Comparison of ENCODE assay signal across 9 cellular contexts in the genomic region with DNA sequence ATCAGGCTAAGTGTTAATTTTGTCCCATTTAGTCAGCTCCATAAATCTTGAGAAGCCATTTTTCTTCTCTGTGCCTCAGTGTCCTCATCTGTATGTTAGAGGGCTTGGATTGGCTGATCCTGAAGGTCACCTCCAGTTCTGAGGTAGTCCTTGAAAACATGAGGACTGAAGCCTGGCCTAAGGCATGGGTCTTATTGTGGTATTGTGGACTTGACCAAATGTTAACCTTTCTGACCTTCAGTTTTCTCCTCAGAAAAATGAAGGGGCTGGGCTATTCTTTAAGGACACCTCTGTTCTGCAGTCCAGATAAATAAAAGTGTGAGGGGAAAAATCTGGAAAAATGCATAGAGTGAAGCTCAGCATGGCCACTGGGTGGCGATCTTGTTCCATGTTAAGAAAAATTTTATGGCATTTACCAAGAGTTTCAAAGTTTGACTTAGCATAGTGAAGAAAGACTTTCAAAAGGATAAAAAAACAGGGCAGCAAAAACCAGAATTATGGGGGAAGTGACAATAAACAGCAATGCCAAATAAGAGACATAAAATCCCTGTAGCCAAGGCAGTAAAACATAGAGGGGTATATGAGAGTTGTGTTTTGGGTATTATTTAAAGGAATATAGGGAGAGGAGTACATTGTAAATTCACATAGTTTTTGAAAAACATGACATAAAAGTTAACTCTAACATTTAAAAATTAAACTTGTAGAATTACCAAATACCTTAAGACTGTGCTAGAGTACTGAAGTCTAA. TPM values are rescaled to one million over a fixed set of nuclear protein-coding genes. Genes with fewer than 3 reads are reported as not detected.
DNase-seq lines count a peak whose midpoint lies in the region; ATAC-seq and TF ChIP-seq lines count a peak whose summit lies in the region.
"Had no signal": no experiment of that assay in that cellular context is flagged by ENCODE, and none has a peak within 500 bp of the region (broad histone marks: within the 10 kb centered on the region; RNA-seq: fewer than 3 reads in every experiment).

No MANE protein-coding gene starts in this region.

- ATAC-seq in HG03108 (IDR thresholded peaks at IDR 0.05; ENCODE audit: unreplicated experiment) = peak; percentile 72
- ATAC-seq in mucosa of descending colon = peak; percentile 81

- POLR2A ChIA-PET in activated CD4-positive, alpha-beta T cell treated with anti-CD3 and anti-CD28 coated beads, Interleukin-2, amount 10 ng/mL, durations not matched to agents 7 days and 5 days (lab: Charles Lee) = interaction anchor here (0.6 kb wide), 1 partner anchor 1692 kb away, joined by 4 read pairs; no protein-coding TSS in a partner anchor

- no peak overlapping the region for H3K27ac Mint-ChIP-seq in activated CD4-positive, alpha-beta T cell treated with anti-CD3 and anti-CD28 coated beads, Interleukin-2, amount 10 ng/mL, durations not matched to agents 7 days and 5 days

- no peaks in the 10 kb centered on the region for H3K9me3 Mint-ChIP-seq in activated CD4-positive, alpha-beta T cell treated with anti-CD3 and anti-CD28 coated beads, Interleukin-2, amount 10 ng/mL, durations not matched to agents 7 days and 5 days

- CTCF ChIA-PET in activated CD4-positive, alpha-beta T cell treated with anti-CD3 and anti-CD28 coated beads, Interleukin-2, amount 10 ng/mL, durations not matched to agents 7 days and 5 days (lab: Charles Lee) = interaction anchor here (0.6 to 1.8 kb wide), 7 partner anchors 9 to 293 kb away, joined by 3 to 6 read pairs (median 4); no protein-coding TSS in a partner anchor

- no peaks in the 10 kb centered on the region for H3K36me3 ChIP-seq in mucosa of descending colon (ENCODE audit: low read depth)
- H3K36me3 ChIP-seq: BLaER1 had no signal

- DNase-seq in DMS 273 (lab: John Stamatoyannopoulos, UW; ENCODE audit: unreplicated experiment) (peak; percentile 79), DMS 273 treated with DMSO at 0.1 percent for 48 hours (lab: John Stamatoyannopoulos, UW) (no peak), NCI-H460 (ENCODE audit: extremely low read depth, low read depth) (peak; percentile 40), dermis microvascular lymphatic vessel endothelial cell (ENCODE audit: low read depth in 2 of 2) (peak; percentile 58 to 80), mucosa of descending colon (peak in 2 of 3 donors; percentile 42 to 60)
- peak; percentile 74 for DNase-seq in activated CD4-positive, alpha-beta T cell treated with anti-CD3 and anti-CD28 coated beads, Interleukin-2, amount 10 ng/mL, durations not matched to agents 7 days and 5 days
- DNase-seq in stimulated activated CD8-positive, alpha-beta memory T cell treated with anti-CD3 and anti-CD28 coated beads, Interleukin-4, amount 100 ng/mL, for 48 hours = peak; percentile 76

- no peak overlapping the region for H3K4me3 Mint-ChIP-seq in activated CD4-positive, alpha-beta T cell treated with anti-CD3 and anti-CD28 coated beads, Interleukin-2, amount 10 ng/mL, durations not matched to agents 7 days and 5 days

- intact Hi-C loops in mucosa of descending colon (cut with DNase I, micrococcal nuclease) = loop anchor here in 1 of 2 donors (10.0 kb wide), 1 partner anchor 197 kb away; no protein-coding TSS in a partner anchor

- no peaks in the 10 kb centered on the region for H3K4me1 ChIP-seq in mucosa of descending colon (ENCODE audit: low read depth)
- H3K4me1 ChIP-seq: BLaER1 had no signal

- H3K9me3 ChIP-seq in mucosa of descending colon = no peaks in the 10 kb centered on the region
- H3K9me3 ChIP-seq: BLaER1 had no signal

- H3K4me1 Mint-ChIP-seq in activated CD4-positive, alpha-beta T cell treated with anti-CD3 and anti-CD28 coated beads, Interleukin-2, amount 10 ng/mL, durations not matched to agents 7 days and 5 days = peaks cover 20% of the 10 kb centered on the region

- H3K27me3 Mint-ChIP-seq in activated CD4-positive, alpha-beta T cell treated with anti-CD3 and anti-CD28 coated beads, Interleukin-2, amount 10 ng/mL, durations not matched to agents 7 days and 5 days = no peaks in the 10 kb centered on the region

- H3K36me3 Mint-ChIP-seq in activated CD4-positive, alpha-beta T cell treated with anti-CD3 and anti-CD28 coated beads, Interleukin-2, amount 10 ng/mL, durations not matched to agents 7 days and 5 days (ENCODE audit: low read depth) = no peaks in the 10 kb centered on the region

- TF ChIP-seq CTCF in mucosa of descending colon (IDR thresholded peaks at IDR 0.05) = peak; percentile 61

- H3K4me3 ChIP-seq in mucosa of descending colon = no peak overlapping the region
- H3K4me3 ChIP-seq: BLaER1 had no signal

RNA-seq across cellular contexts. Expression of a gene that starts 13.2 kb away (rescaled TPM):
- total RNA-seq in NCI-H460 (2014; rRNA removed; shearing (Covaris generic)) = 19.0 and 26.1 TPM in 2 replicates
- polyA plus RNA-seq in NCI-H460 (2014; cell fraction: nucleus; rRNA removed) = 6.0 and 19.2 TPM in 2 replicates
- total RNA-seq in activated CD4-positive, alpha-beta T cell treated with anti-CD3 and anti-CD28 coated beads, Interleukin-2, amount 10 ng/mL, durations not matched to agents 7 days and 5 days = 10 to 100 TPM; 25.8 to 26.5 TPM
- total RNA-seq in dermis microvascular lymphatic vessel endothelial cell (10.2 and 12.1 TPM in 2 replicates), mucosa of descending colon (10 to 100 TPM; 23.7 to 28.3 (median 26.5) TPM)
